ENCODE assay signal across 23 cellular contexts in the genomic region with DNA sequence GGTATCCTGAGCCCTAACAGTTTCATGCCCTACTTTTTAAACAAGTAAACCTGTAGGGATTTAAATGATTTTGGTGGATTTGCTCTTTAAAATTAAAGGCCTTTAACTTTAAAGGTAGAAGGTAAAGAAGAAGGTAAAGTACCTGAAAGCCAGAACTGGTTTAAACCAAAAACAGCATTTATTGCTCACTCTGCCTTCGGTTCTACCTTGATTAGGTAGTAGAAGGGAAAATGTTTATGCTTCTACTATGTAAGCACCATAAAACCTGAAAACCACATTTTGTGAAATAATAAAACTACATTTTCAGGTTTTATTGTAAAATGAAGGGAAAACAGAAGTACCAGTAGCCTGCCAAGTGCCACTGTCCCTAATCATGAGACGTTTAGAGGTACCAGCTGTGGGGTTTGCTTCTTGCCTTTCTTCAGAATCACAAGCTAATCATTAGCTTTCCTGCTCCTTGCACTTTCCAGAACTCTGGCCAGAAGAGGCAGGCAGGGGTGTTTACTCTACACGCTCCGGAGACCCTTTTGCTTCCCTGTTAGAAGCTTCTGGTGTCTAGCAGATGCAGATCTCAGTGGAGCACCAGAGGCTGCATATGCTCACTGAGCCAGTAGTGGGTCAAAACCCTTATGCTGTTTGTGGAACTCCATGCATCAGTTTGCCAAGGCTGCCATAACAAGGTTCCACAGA. TPM values are rescaled to one million over a fixed set of nuclear protein-coding genes. Genes with fewer than 3 reads are reported as not detected.
DNase-seq lines count a peak whose midpoint lies in the region; ATAC-seq lines count a peak whose summit lies in the region.
"Had no signal": no experiment of that assay in that cellular context is flagged by ENCODE, and none has a peak within 500 bp of the region (broad histone marks: within the 10 kb centered on the region; RNA-seq: fewer than 3 reads in every experiment).

No MANE protein-coding gene starts in this region.

- no peak overlapping the region for H4K91ac ChIP-seq in neuronal stem cell (ENCODE audit: low read depth, low read length, poor library complexity)

- H3K9me3 ChIP-seq in neuronal stem cell (replicated peaks in 1 of 2; ENCODE audit: control insufficient read depth in 2 of 2, insufficient read depth in 1 of 2, low read depth in 1 of 2, low read length in 2 of 2): peaks cover 0 to 8% of the 10 kb centered on the region in 2 donors
- H3K9me3 ChIP-seq: HAP-1 had no signal

- no peak overlapping the region for H2AFZ ChIP-seq in neuronal stem cell (ENCODE audit: low read length)

- no peak overlapping the region for H2BK120ac ChIP-seq in neuronal stem cell (ENCODE audit: low read depth, low read length)

- H3K27me3 ChIP-seq in neuronal stem cell (ENCODE audit: control insufficient read depth in 3 of 3, insufficient read depth in 3 of 3, low read depth in 1 of 3, low read length in 3 of 3): no peaks in the 10 kb centered on the region
- H3K27me3 ChIP-seq: SJCRH30 had no signal

- no peak overlapping the region for H2BK15ac ChIP-seq in neuronal stem cell (ENCODE audit: low read length)

- H3K36me3 ChIP-seq in neuronal stem cell (replicated peaks in 1 of 2; ENCODE audit: control insufficient read depth in 2 of 2, insufficient read depth in 2 of 2, low read length in 2 of 2): peaks cover 0 to 11% of the 10 kb centered on the region in 2 donors
- H3K36me3 ChIP-seq: HAP-1 had no signal

- H3K4me1 ChIP-seq in neuronal stem cell (ENCODE audit: control insufficient read depth in 2 of 2, insufficient read depth in 1 of 2, low read depth in 1 of 2, low read length in 2 of 2): peaks cover 0 to 4% of the 10 kb centered on the region in 2 donors
- H3K4me1 ChIP-seq: HAP-1, SJCRH30 had no signal

- H2BK12ac ChIP-seq in neuronal stem cell (ENCODE audit: low read length): no peak overlapping the region

- no peak overlapping the region for H2BK5ac ChIP-seq in neuronal stem cell (ENCODE audit: low read length)

- DNase-seq in central memory CD8-positive, alpha-beta T cell (ENCODE audit: low spot score in 2 of 2): no peak
- DNase-seq in left kidney (ENCODE audit: low read depth, low spot score) (peak; percentile 66), neuronal stem cell (ENCODE audit: low spot score) (no peak), posterior vena cava (ENCODE audit: low spot score) (no peak), superior temporal gyrus (ENCODE audit: extremely low spot score) (no peak)
- DNase-seq: C1 segment of cervical spinal cord; CD4-positive, alpha-beta memory T cell; COR-L47; GOT3; HFFc6; KG1; MM.1S; NCI-H2029; NCI-H446 treated with DMSO at 0.1 percent for 48 hours; NCI-H526; NCI-H82; NK-92 treated with Interleukin-12 subunit alpha and Interleukin-12 subunit beta, amount 100 ng/mL, for 24 hours; PC-3; SJCRH30 had no signal

- peak overlapping the region; percentile 10 for H3K27ac Mint-ChIP-seq in central memory CD8-positive, alpha-beta T cell (ENCODE audit: low read depth)
- H3K27ac Mint-ChIP-seq: HFFc6 had no signal

- H3K9me3 Mint-ChIP-seq in central memory CD8-positive, alpha-beta T cell: no peaks in the 10 kb centered on the region
- H3K9me3 Mint-ChIP-seq: HFFc6 had no signal

- H3K4ac ChIP-seq in neuronal stem cell (ENCODE audit: low read length): no peak overlapping the region

- no peak overlapping the region for H3K4me3 Mint-ChIP-seq in central memory CD8-positive, alpha-beta T cell
- H3K4me3 Mint-ChIP-seq: CD4-positive, alpha-beta memory T cell; HFFc6 had no signal

- no peak overlapping the region for H2AK5ac ChIP-seq in neuronal stem cell (ENCODE audit: low read depth, low read length)

- H3K79me1 ChIP-seq in neuronal stem cell (ENCODE audit: low read depth, low read length): no peaks in the 10 kb centered on the region

- H3K27me3 Mint-ChIP-seq in central memory CD8-positive, alpha-beta T cell: no peaks in the 10 kb centered on the region
- H3K27me3 Mint-ChIP-seq: CD4-positive, alpha-beta memory T cell had no signal

- H3K4me3 ChIP-seq in neuronal stem cell (ENCODE audit: low read length in 2 of 2): no peak overlapping the region
- H3K4me3 ChIP-seq: HAP-1, SJCRH30 had no signal

- H3K14ac ChIP-seq in neuronal stem cell (ENCODE audit: low read length): no peak overlapping the region

- no peak overlapping the region for H3K9ac ChIP-seq in neuronal stem cell (ENCODE audit: low read depth, low read length, poor library complexity)

- no CpG with 5 or more reads among the region's 4 CpGs for WGBS in neuronal stem cell (ENCODE audit: extremely low coverage in 2 of 2, insufficient read length in 2 of 2, insufficient replicate concordance in 1 of 2), 2 donors

- H3K4me1 Mint-ChIP-seq in central memory CD8-positive, alpha-beta T cell: peaks cover 44% of the 10 kb centered on the region

- H4K8ac ChIP-seq in neuronal stem cell (ENCODE audit: low read depth, low read length): no peak overlapping the region

- H3K27ac ChIP-seq in neuronal stem cell (replicated peaks; ENCODE audit: low read length): no peak overlapping the region
- H3K27ac ChIP-seq: SJCRH30 had no signal

- H3K23ac ChIP-seq in neuronal stem cell (ENCODE audit: low read depth, low read length, poor library complexity): no peak overlapping the region

- H3K4me2 ChIP-seq in neuronal stem cell (ENCODE audit: insufficient read depth, low read length, poor library complexity, severe bottlenecking): no peak overlapping the region

- no peak for ATAC-seq in central memory CD8-positive, alpha-beta T cell (replicated peaks; ENCODE audit: extremely low read depth, poor library complexity, severe bottlenecking)
- ATAC-seq in GM18511 (IDR thresholded peaks at IDR 0.05; ENCODE audit: unreplicated experiment) (no peak), GM21528 (IDR thresholded peaks at IDR 0.05; ENCODE audit: low FRiP score, unreplicated experiment) (no peak)
- ATAC-seq: PC-3, Right ventricle myocardium inferior had no signal

- peaks cover 4% of the 10 kb centered on the region for H3K36me3 Mint-ChIP-seq in central memory CD8-positive, alpha-beta T cell (ENCODE audit: insufficient read depth)

- intact Hi-C loops in posterior vena cava (cut with DNase I): no loop called here

- peak overlapping the region; percentile 9 for H3K18ac ChIP-seq in neuronal stem cell (ENCODE audit: low read length)

RNA-seq across cellular contexts. Expression of gene RPIA, which starts 33.3 kb away (rescaled TPM):
- 21.1 TPM for polyA plus RNA-seq in neuronal stem cell (2013, experiment 1 of 2)
- polyA plus RNA-seq in neuronal stem cell (2013, experiment 2 of 2): 20.5 TPM
- 10 to 100 TPM in 1 of 2 donors, 1 to 10 TPM in 1; 9.2 to 10.9 TPM for total RNA-seq in posterior vena cava
